ENCODE assay signal across 11 cellular contexts in genomic region chr17:29181226-29181625, GRCh38. TPM values are rescaled to one million over a fixed set of nuclear protein-coding genes. Genes with fewer than 3 reads are reported as not detected.
A peak's percentile ranks its signal among the peaks of the same experiment; 100 is the strongest.
DNase-seq lines count a peak whose midpoint lies in the region; ATAC-seq and TF ChIP-seq lines count a peak whose summit lies in the region.
"Had no signal": no experiment of that assay in that cellular context is flagged by ENCODE, and none has a peak within 500 bp of the region (broad histone marks: within the 10 kb centered on the region; RNA-seq: fewer than 3 reads in every experiment).

No MANE protein-coding gene starts in this region.

- H2AK5ac ChIP-seq in mesenchymal stem cell (ENCODE audit: low read length, severe bottlenecking), result peak overlapping the region; percentile 53

- ATAC-seq in HG03571 (IDR thresholded peaks at IDR 0.05; ENCODE audit: unreplicated experiment) (no peak), HG03442 (IDR thresholded peaks at IDR 0.05; ENCODE audit: unreplicated experiment) (no peak)

- H3K18ac ChIP-seq in mesenchymal stem cell (ENCODE audit: low read depth in 1 of 2, low read length in 2 of 2), result no peak overlapping the region

- H3K4me3 ChIP-seq in KMS-11 (IDR thresholded peaks at IDR 0.05; ENCODE audit: insufficient read depth, low read depth, low read length) (no peak overlapping the region), mammary epithelial cell (replicated peaks in 1 of 3; ENCODE audit: insufficient read depth in 1 of 3, low read depth in 2 of 3, low read length in 3 of 3) (no peak overlapping the region), mesenchymal stem cell (ENCODE audit: insufficient read depth in 1 of 2, low read depth in 1 of 2, low read length in 2 of 2) (no peak overlapping the region), thyroid gland (replicated peaks in 1 of 3) (no peak overlapping the region)

- H3K79me2 ChIP-seq in KMS-11 (ENCODE audit: insufficient read depth, low read depth) (no peaks in the 10 kb centered on the region), mammary epithelial cell (ENCODE audit: insufficient read depth, low read length) (peaks cover 19% of the 10 kb centered on the region)

- no peak overlapping the region for H3K23ac ChIP-seq in mesenchymal stem cell (ENCODE audit: low read length in 2 of 2)

- no peak overlapping the region for H3K4ac ChIP-seq in mesenchymal stem cell (ENCODE audit: low read depth in 1 of 2, low read length in 2 of 2)

- H3K9ac ChIP-seq in KMS-11 (no peak overlapping the region), mammary epithelial cell (ENCODE audit: insufficient read depth, low read length) (no peak overlapping the region), mesenchymal stem cell (ENCODE audit: low read length) (no peak overlapping the region)

- intact Hi-C loops in mammary epithelial cell (cut with micrococcal nuclease), result no loop called here
- intact Hi-C loops in thyroid gland (cut with DNase I), result loop anchor here (5.0 kb wide), 1 partner anchor 34 kb away; no protein-coding TSS in a partner anchor

- TF ChIP-seq CTCF in KMS-11 (conservative IDR thresholded peaks at IDR 0.05; ENCODE audit: low read depth, low read length) (no peak), mammary epithelial cell (conservative IDR thresholded peaks at IDR 0.05 in 1 of 2, IDR thresholded peaks at IDR 0.05 in 1 of 2; ENCODE audit: extremely low read depth in 1 of 2, insufficient read depth in 1 of 2, low read depth in 1 of 2, low read length in 2 of 2) (no peak), thyroid gland (IDR thresholded peaks at IDR 0.05) (no peak)

- BruUV-seq in mammary epithelial cell (replicated peaks; lab: Mats Ljungman, UMichigan), result no TSS peak

- H2AFZ ChIP-seq in KMS-11 (ENCODE audit: low read depth), result peak overlapping the region; percentile 92; the same call in 1 of the 2 replicates
- H2AFZ ChIP-seq in mammary epithelial cell (ENCODE audit: low read depth, low read length), result peak overlapping the region; percentile 98
- no peak overlapping the region for H2AFZ ChIP-seq in mesenchymal stem cell (ENCODE audit: low read depth, low read length)

- peaks cover 5% of the 10 kb centered on the region for H3K79me1 ChIP-seq in mesenchymal stem cell (replicated peaks; ENCODE audit: low read length, poor library complexity, severe bottlenecking)

- H3K9me3 ChIP-seq in mammary epithelial cell (replicated peaks; ENCODE audit: insufficient read depth, low read length) (no peaks in the 10 kb centered on the region), mesenchymal stem cell (ENCODE audit: control insufficient read depth, low read length) (no peaks in the 10 kb centered on the region), thyroid gland (no peaks in the 10 kb centered on the region)
- H3K9me3 ChIP-seq: Peyer's patch had no signal

- H3K4me2 ChIP-seq in KMS-11 (no peak overlapping the region), mammary epithelial cell (ENCODE audit: insufficient read depth, low read depth, low read length) (peak overlapping the region; percentile 89), mesenchymal stem cell (ENCODE audit: low read length, poor library complexity, severe bottlenecking) (no peak overlapping the region)

- DNase-seq in mammary epithelial cell (no peak), mesenchymal stem cell (no peak), thyroid gland (no peak), T-helper 2 cell (no peak)
- DNase-seq in activated CD8-positive, alpha-beta memory T cell treated with anti-CD3 and anti-CD28 coated beads, Interleukin-2, amount 50 U/mL, for 48 hours, result no peak
- DNase-seq: activated CD8-positive, alpha-beta T cell treated with anti-CD3 and anti-CD28 coated beads for 36 hours; activated naive CD4-positive, alpha-beta T cell had no signal

- peaks cover 11% of the 10 kb centered on the region for H3K4me1 ChIP-seq in KMS-11 (ENCODE audit: low read depth, poor library complexity, severe bottlenecking)
- peaks cover 43% of the 10 kb centered on the region for H3K4me1 ChIP-seq in mammary epithelial cell (ENCODE audit: insufficient read depth, low read length)
- H3K4me1 ChIP-seq in mesenchymal stem cell (ENCODE audit: control insufficient read depth, insufficient read depth, low read depth, low read length), result peaks cover 33% of the 10 kb centered on the region
- peaks cover 33 to 36% of the 10 kb centered on the region in 2 donors for H3K4me1 ChIP-seq in thyroid gland

- 0 out of 2 replicates have a peak, but pooled peaks cover 3% of the 10 kb centered on the region for H3K27me3 ChIP-seq in KMS-11 (ENCODE audit: insufficient read depth, low read depth)
- no peaks in the 10 kb centered on the region for H3K27me3 ChIP-seq in mammary epithelial cell (ENCODE audit: insufficient read depth, low read length)
- no peaks in the 10 kb centered on the region for H3K27me3 ChIP-seq in mesenchymal stem cell (ENCODE audit: control insufficient read depth in 1 of 2, insufficient read depth in 1 of 2, low read length in 2 of 2)
- no peaks in the 10 kb centered on the region for H3K27me3 ChIP-seq in thyroid gland
- H3K27me3 ChIP-seq: Peyer's patch had no signal

- no peak overlapping the region for H3K27ac ChIP-seq in KMS-11
- no peak overlapping the region for H3K27ac ChIP-seq in mammary epithelial cell (ENCODE audit: insufficient read depth, low read depth, low read length)
- H3K27ac ChIP-seq in mesenchymal stem cell (ENCODE audit: low read length, poor library complexity, severe bottlenecking), result no peak overlapping the region
- H3K27ac ChIP-seq in thyroid gland, result peak overlapping the region in 2 of 3 donors; percentile 84 to 96

- H3K36me3 ChIP-seq in KMS-11 (ENCODE audit: insufficient read depth) (no peaks in the 10 kb centered on the region), mammary epithelial cell (ENCODE audit: insufficient read depth, low read length) (no peaks in the 10 kb centered on the region), mesenchymal stem cell (ENCODE audit: control insufficient read depth in 1 of 2, insufficient read depth in 2 of 2, low read depth in 1 of 2, low read length in 2 of 2) (no peaks in the 10 kb centered on the region), thyroid gland (no peaks in the 10 kb centered on the region)
- H3K36me3 ChIP-seq: Peyer's patch had no signal

- H4K20me1 ChIP-seq in KMS-11 (ENCODE audit: insufficient read depth) (no peaks in the 10 kb centered on the region), mammary epithelial cell (ENCODE audit: insufficient read depth, low read length) (no peaks in the 10 kb centered on the region)

- no peak overlapping the region for H2BK5ac ChIP-seq in mesenchymal stem cell (ENCODE audit: low read depth, low read length, poor library complexity, severe bottlenecking)

- no peak overlapping the region for H2BK120ac ChIP-seq in mesenchymal stem cell (ENCODE audit: low read depth, low read length)

- CTCF ChIA-PET in mammary epithelial cell (lab: Charles Lee; ENCODE audit: low non-redundant PET), result interaction anchor here (1.1 kb wide), 1 partner anchor 32 kb away, joined by 4 read pairs; no protein-coding TSS in a partner anchor

- no peak overlapping the region for H4K91ac ChIP-seq in mesenchymal stem cell (ENCODE audit: low read length)

- no peak overlapping the region for H2BK12ac ChIP-seq in mesenchymal stem cell (ENCODE audit: low read length in 2 of 2)

- in situ Hi-C loops in mammary epithelial cell (cut with MboI; ENCODE audit: low sequenced_read_pairs in 2 of 2), result no loop called here

- no peak overlapping the region for H2BK15ac ChIP-seq in mesenchymal stem cell (ENCODE audit: low read depth, poor library complexity, severe bottlenecking)

- no peak for TF ChIP-seq POLR2A in thyroid gland (IDR thresholded peaks at IDR 0.05)

- H4K8ac ChIP-seq in mesenchymal stem cell (ENCODE audit: low read length), result no peak overlapping the region

- H3K14ac ChIP-seq in mesenchymal stem cell (ENCODE audit: low read length in 2 of 2), result no peak overlapping the region

- dilution Hi-C loops in mammary epithelial cell (cut with HindIII; ENCODE audit: low sequenced_read_pairs), result no loop called here

- WGBS in mammary epithelial cell (ENCODE audit: low coverage, missing lambda C conversion rate), result 0% methylated on average over 1 of the region's 1 CpG
- WGBS in mesenchymal stem cell, result no CpG with 5 or more reads among the region's 1 CpG
- 72 to 83% methylated on average over 1 of the region's 1 CpG for WGBS in thyroid gland, 2 donors

RNA-seq across cellular contexts. Expression of gene MYO18A, which starts 1.0 kb away (rescaled TPM):
- total RNA-seq in mammary epithelial cell, result 100 to 1,000 TPM in 1 of 2 donors, 10 to 100 TPM in 1; 62.3 to 102 TPM
- 17.8 TPM for polyA plus RNA-seq in mammary epithelial cell
- 131 TPM for polyA minus RNA-seq in mammary epithelial cell
- polyA plus RNA-seq in mesenchymal stem cell (2013, experiment 1 of 2), result 16.2 TPM
- polyA plus RNA-seq in mesenchymal stem cell (2013, experiment 2 of 2), result 15.0 TPM
- 10 to 100 TPM; 32.1 to 49.8 (median 40.6) TPM for total RNA-seq in thyroid gland

Comparison
In these comparisons a context has a peak if more than half of its experiments do, and no peak if none do; other contexts are left out.
1. H3K27ac ChIP-seq: peak in thyroid gland (2 of 3); none in KMS-11 (single experiment), mammary epithelial cell (single experiment) and mesenchymal stem cell (single experiment).